Comparison of ENCODE assay signal across 10 cellular contexts in genomic region chr11:96198466-96198808, GRCh38.
A peak's percentile ranks its signal among the peaks of the same experiment; 100 is the strongest.
DNase-seq lines count a peak whose midpoint lies in the region; ATAC-seq and TF ChIP-seq lines count a peak whose summit lies in the region.
"Had no signal": no experiment of that assay in that cellular context is flagged by ENCODE, and none has a peak within 500 bp of the region (broad histone marks: within the 10 kb centered on the region; RNA-seq: fewer than 3 reads in every experiment).

No MANE protein-coding gene starts in this region.

- ATAC-seq in GM18870 (IDR thresholded peaks at IDR 0.05; ENCODE audit: unreplicated experiment) (peak; percentile 21), GM21576 (IDR thresholded peaks at IDR 0.05; ENCODE audit: unreplicated experiment) (peak; percentile 30), HG03457 (IDR thresholded peaks at IDR 0.05; ENCODE audit: unreplicated experiment) (peak; percentile 18), lower lobe of right lung (no peak), Right ventricle myocardium superior (ENCODE audit: poor library complexity) (no peak)
- ATAC-seq: SK-N-SH treated with all-trans-retinoic acid at 6 μM for 48 hours had no signal

- no peak for TF ChIP-seq POLR2A in Peyer's patch (IDR thresholded peaks at IDR 0.05)

- H3K9me3 ChIP-seq in lower lobe of right lung (no peaks in the 10 kb centered on the region), Peyer's patch (no peaks in the 10 kb centered on the region)

- H3K4me3 ChIP-seq in lower lobe of right lung (no peak overlapping the region), Peyer's patch (no peak overlapping the region)

- CTCF ChIA-PET in HEK293T (lab: Yijun Ruan, JAX) = no interaction called here

- H3K27me3 ChIP-seq in lower lobe of right lung (ENCODE audit: low read depth) (no peaks in the 10 kb centered on the region), Peyer's patch (no peaks in the 10 kb centered on the region)

- H3K36me3 ChIP-seq in lower lobe of right lung (no peaks in the 10 kb centered on the region), Peyer's patch (no peaks in the 10 kb centered on the region)

- in situ Hi-C loops in GM13977 (cut with MboI; ENCODE audit: low pct_unique_long_range_greater_than_20kb, low sequenced_read_pairs, unreplicated experiment) = loop anchor here (25.0 kb wide), 1 partner anchor 111 kb away; no protein-coding TSS in a partner anchor

- DNase-seq in lower lobe of right lung = no peak
- no peak for DNase-seq in HEK293T (ENCODE audit: extremely low spot score)
- DNase-seq in Right ventricle myocardium superior = no peak
- no peak for DNase-seq in Peyer's patch
- DNase-seq in GM13977 (ENCODE audit: low spot score) = no peak
- DNase-seq: activated effector memory CD4-positive, alpha-beta T cell treated with Interleukin-2 at 50 U/mL for 16 hours had no signal

- TF ChIP-seq CTCF in lower lobe of right lung (IDR thresholded peaks at IDR 0.05) (no peak), Peyer's patch (IDR thresholded peaks at IDR 0.05) (no peak), GM13977 (IDR thresholded peaks at IDR 0.05; ENCODE audit: extremely low read depth, insufficient read depth, missing control alignments) (no peak)

- POLR2A ChIA-PET in HEK293T (lab: Yijun Ruan, JAX) = no interaction called here

- H3K4me1 ChIP-seq in lower lobe of right lung = peaks cover 50% of the 10 kb centered on the region
- peaks cover 0 to 11% (median 8%) of the 10 kb centered on the region in 4 donors for H3K4me1 ChIP-seq in Peyer's patch

- H3K27ac ChIP-seq in lower lobe of right lung (peak overlapping the region; percentile 5), Peyer's patch (peak overlapping the region in 2 of 4 donors; percentile 8 to 58)

- intact Hi-C loops in lower lobe of right lung (cut with DNase I) = no loop called here
- intact Hi-C loops in Right ventricle myocardium superior (cut with DNase I) = no loop called here

TF ChIP-seq in HEK293T, 16 proteins besides CTCF, POLR2A, EP300 and RAD21:
- TF ChIP-seq LEF1 (IDR thresholded peaks at IDR 0.05; ENCODE audit: borderline replicate concordance) (no peak), ELF4 (IDR thresholded peaks at IDR 0.05) (no peak), ARNT (IDR thresholded peaks at IDR 0.05) (no peak), CTBP1 (IDR thresholded peaks at IDR 0.05; ENCODE audit: borderline replicate concordance) (no peak), FOXM1 (IDR thresholded peaks at IDR 0.05; ENCODE audit: borderline replicate concordance) (no peak), BHLHE40 (IDR thresholded peaks at IDR 0.05; ENCODE audit: borderline replicate concordance) (no peak), FOXK2 (IDR thresholded peaks at IDR 0.05) (no peak), L3MBTL2 (conservative IDR thresholded peaks at IDR 0.05) (no peak), NFRKB (IDR thresholded peaks at IDR 0.05) (no peak), FOXA1 (IDR thresholded peaks at IDR 0.05) (no peak), ZNF384 (IDR thresholded peaks at IDR 0.05) (no peak), SUZ12 (IDR thresholded peaks at IDR 0.05) (no peak), SP1 (IDR thresholded peaks at IDR 0.05) (no peak), PKNOX1 (IDR thresholded peaks at IDR 0.05) (no peak), HDGF (IDR thresholded peaks at IDR 0.05; ENCODE audit: borderline replicate concordance) (no peak), TARDBP (IDR thresholded peaks at IDR 0.05) (no peak)
TF ChIP-seq in HEK293T: peak in this region for 0.

Comparison
In these comparisons a context has a peak if more than half of its experiments do, and no peak if none do; other contexts are left out.
1. ATAC-seq: peak in GM18870 (single experiment), GM21576 (single experiment) and HG03457 (single experiment); none in lower lobe of right lung (0 of 2) and Right ventricle myocardium superior (single experiment).